Comparison of ENCODE assay signal across 15 cellular contexts in the genomic region with DNA sequence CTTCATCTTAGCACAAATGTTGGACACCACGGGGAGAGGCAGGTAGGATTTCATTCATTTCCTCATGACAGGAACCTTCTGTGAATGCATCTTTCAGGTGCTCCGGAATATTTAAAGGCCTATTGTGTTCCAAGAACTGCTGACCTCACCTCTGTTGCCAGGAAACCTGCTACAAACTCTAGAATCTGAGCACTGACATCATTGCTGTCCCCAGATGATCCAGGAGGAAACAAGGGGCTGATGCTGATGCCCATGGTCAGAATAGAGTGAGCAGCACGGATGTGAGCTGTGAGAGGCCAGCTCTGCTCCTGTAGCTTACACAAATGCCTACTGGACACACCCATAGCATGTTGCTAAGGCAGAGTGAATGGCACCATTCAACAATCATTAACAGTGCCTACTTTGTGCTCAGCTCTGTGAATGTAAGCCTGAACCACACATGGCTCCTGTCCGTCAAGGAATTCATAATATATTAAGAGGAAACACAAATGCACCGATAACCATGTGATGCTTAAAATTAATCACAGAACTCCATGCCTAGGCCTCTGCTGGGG.
DNase-seq lines count a peak whose midpoint lies in the region; TF ChIP-seq lines count a peak whose summit lies in the region.
"Had no signal": no experiment of that assay in that cellular context is flagged by ENCODE, and none has a peak within 500 bp of the region (broad histone marks: within the 10 kb centered on the region; RNA-seq: fewer than 3 reads in every experiment).

No MANE protein-coding gene starts in this region.

- H3K4me2 ChIP-seq in mesendoderm (ENCODE audit: low read length), result no peak overlapping the region
- H3K4me2 ChIP-seq: GM23338 had no signal

- no peak overlapping the region for H3K27ac ChIP-seq in mesendoderm (ENCODE audit: low read depth, low read length)
- H3K27ac ChIP-seq in dorsolateral prefrontal cortex, result no peak overlapping the region
- H3K27ac ChIP-seq in uterus, result no peak overlapping the region

- no peak overlapping the region for H3K23ac ChIP-seq in mesendoderm (ENCODE audit: low read length)

- H3K4me3 ChIP-seq in mesendoderm (ENCODE audit: low read length), result no peak overlapping the region
- H3K4me3 ChIP-seq in dorsolateral prefrontal cortex, result no peak overlapping the region
- no peak overlapping the region for H3K4me3 ChIP-seq in uterus
- H3K4me3 ChIP-seq: GM23338 had no signal

- no peak for TF ChIP-seq POLR2A in uterus (IDR thresholded peaks at IDR 0.05)

- no peaks in the 10 kb centered on the region for H3K79me1 ChIP-seq in mesendoderm (ENCODE audit: low read length)

- H2BK15ac ChIP-seq in mesendoderm (replicated peaks; ENCODE audit: low read depth), result no peak overlapping the region

- no peak overlapping the region for H4K8ac ChIP-seq in mesendoderm (ENCODE audit: low read depth, low read length)

- no peak overlapping the region for H3K18ac ChIP-seq in mesendoderm (ENCODE audit: low read length)

- H3K36me3 ChIP-seq in mesendoderm (ENCODE audit: control insufficient read depth, insufficient read depth, low read length) (no peaks in the 10 kb centered on the region), uterus (no peaks in the 10 kb centered on the region)

- no peaks in the 10 kb centered on the region for H3K79me2 ChIP-seq in mesendoderm (ENCODE audit: control insufficient read depth, insufficient read depth, low read length)

- H3K27me3 ChIP-seq in mesendoderm (ENCODE audit: insufficient read depth, low read length, poor library complexity), result no peaks in the 10 kb centered on the region
- peaks cover 0 to 4% (median 0%) of the 10 kb centered on the region in 45 donors for H3K27me3 ChIP-seq in dorsolateral prefrontal cortex
- no peaks in the 10 kb centered on the region for H3K27me3 ChIP-seq in uterus

- no peak overlapping the region for H4K5ac ChIP-seq in mesendoderm (ENCODE audit: low read length)

- H3K56ac ChIP-seq in mesendoderm (ENCODE audit: low read length), result no peak overlapping the region

- H3K9me3 ChIP-seq in uterus, result no peaks in the 10 kb centered on the region

- H2BK120ac ChIP-seq in mesendoderm (ENCODE audit: low read depth, low read length), result no peak overlapping the region

- DNase-seq in COLO668 (lab: John Stamatoyannopoulos, UW; ENCODE audit: unreplicated experiment) (peak; percentile 57), DMS153 (lab: John Stamatoyannopoulos, UW) (peak; percentile 96), SW480 (ENCODE audit: low spot score) (peak; percentile 8), mesendoderm (peak; percentile 65), dorsolateral prefrontal cortex (no peak), uterus (no peak), NOMO-1 (lab: John Stamatoyannopoulos, UW; ENCODE audit: unreplicated experiment in 2 of 2) (no peak), iPS-NIHi11 (ENCODE audit: low spot score) (no peak)
- DNase-seq: ACHN; CD4-positive, alpha-beta T cell; GF-D8; NCI-H187; NCI-H2171 treated with DMSO at 0.1 percent for 48 hours; Right ventricle myocardium superior had no signal

- H2AK5ac ChIP-seq in mesendoderm (ENCODE audit: low read length), result no peak overlapping the region

- WGBS in mesendoderm (ENCODE audit: extremely low coverage, insufficient coverage, low lambda C conversion rate), result no CpG with 5 or more reads among the region's 5 CpGs

- H2BK5ac ChIP-seq in mesendoderm (ENCODE audit: low read length), result no peak overlapping the region

- H3K4me1 ChIP-seq in mesendoderm (ENCODE audit: control insufficient read depth, low read depth, low read length) (no peaks in the 10 kb centered on the region), uterus (no peaks in the 10 kb centered on the region)

- intact Hi-C loops in dorsolateral prefrontal cortex (cut with DNase I), result no loop called here
- intact Hi-C loops in uterus (cut with DNase I; ENCODE audit: low total_unique reads), result no loop called here

- peak overlapping the region; percentile 10 for H3K4ac ChIP-seq in mesendoderm (ENCODE audit: low read depth, low read length)

- no peak overlapping the region for H3K9ac ChIP-seq in mesendoderm (ENCODE audit: low read length)

- no peak for TF ChIP-seq CTCF in dorsolateral prefrontal cortex (IDR thresholded peaks at IDR 0.05 in 54 of 56, conservative IDR thresholded peaks at IDR 0.05 in 2 of 56; ENCODE audit: low read depth in 1 of 56, partially characterized antibody in 56 of 56)
- TF ChIP-seq CTCF in uterus (IDR thresholded peaks at IDR 0.05), result no peak

Comparison
In these comparisons a context has a peak if more than half of its experiments do, and no peak if none do; other contexts are left out.
1. DNase-seq: peak in COLO668 (single experiment), DMS153 (single experiment), SW480 (single experiment) and mesendoderm (single experiment); none in dorsolateral prefrontal cortex (0 of 10), uterus (0 of 2), NOMO-1 (0 of 2) and iPS-NIHi11 (single experiment).